Comparison of ENCODE assay signal across 1 cellular context in the genomic region with DNA sequence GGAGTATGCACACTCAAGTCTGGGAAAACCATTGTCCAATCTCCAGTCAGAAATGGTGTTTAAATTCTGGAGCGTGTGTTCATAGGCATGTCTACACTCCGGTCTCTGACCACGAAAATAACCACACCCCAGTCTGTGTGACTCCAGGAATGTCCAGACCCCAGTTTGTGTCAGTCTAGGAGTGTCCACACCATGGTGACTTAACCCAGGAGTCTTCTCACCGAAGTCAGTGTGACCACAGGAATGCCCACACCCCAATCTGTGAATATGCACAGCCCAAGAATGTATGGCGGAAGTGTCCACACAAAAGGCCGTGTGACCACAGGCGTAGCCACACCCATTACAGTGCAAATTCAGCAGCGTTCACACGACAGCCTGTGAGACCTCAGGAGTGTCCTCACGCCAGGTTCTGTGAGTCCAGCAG.
TF ChIP-seq lines count a peak whose summit lies in the region.

No MANE protein-coding gene starts in this region.

TF ChIP-seq in K562, 482 proteins besides CTCF, POLR2A, EP300 and RAD21 (continued from another document and continues in another):
- TF ChIP-seq, protein P1, sequence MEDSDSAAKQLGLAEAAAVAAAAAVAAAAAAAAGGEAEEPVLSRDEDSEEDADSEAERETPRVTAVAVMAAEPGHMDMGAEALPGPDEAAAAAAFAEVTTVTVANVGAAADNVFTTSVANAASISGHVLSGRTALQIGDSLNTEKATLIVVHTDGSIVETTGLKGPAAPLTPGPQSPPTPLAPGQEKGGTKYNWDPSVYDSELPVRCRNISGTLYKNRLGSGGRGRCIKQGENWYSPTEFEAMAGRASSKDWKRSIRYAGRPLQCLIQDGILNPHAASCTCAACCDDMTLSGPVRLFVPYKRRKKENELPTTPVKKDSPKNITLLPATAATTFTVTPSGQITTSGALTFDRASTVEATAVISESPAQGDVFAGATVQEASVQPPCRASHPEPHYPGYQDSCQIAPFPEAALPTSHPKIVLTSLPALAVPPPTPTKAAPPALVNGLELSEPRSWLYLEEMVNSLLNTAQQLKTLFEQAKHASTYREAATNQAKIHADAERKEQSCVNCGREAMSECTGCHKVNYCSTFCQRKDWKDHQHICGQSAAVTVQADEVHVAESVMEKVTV (CRISPR knock-in tag; IDR thresholded peaks at IDR 0.05): no peak
- no peak for TF ChIP-seq BRD4 (IDR thresholded peaks at IDR 0.05)
- peak; percentile 23; the same call in 1 of the 2 replicates for TF ChIP-seq CTBP1 (IDR thresholded peaks at IDR 0.05; ENCODE audit: borderline replicate concordance)
- TF ChIP-seq, protein P2, sequence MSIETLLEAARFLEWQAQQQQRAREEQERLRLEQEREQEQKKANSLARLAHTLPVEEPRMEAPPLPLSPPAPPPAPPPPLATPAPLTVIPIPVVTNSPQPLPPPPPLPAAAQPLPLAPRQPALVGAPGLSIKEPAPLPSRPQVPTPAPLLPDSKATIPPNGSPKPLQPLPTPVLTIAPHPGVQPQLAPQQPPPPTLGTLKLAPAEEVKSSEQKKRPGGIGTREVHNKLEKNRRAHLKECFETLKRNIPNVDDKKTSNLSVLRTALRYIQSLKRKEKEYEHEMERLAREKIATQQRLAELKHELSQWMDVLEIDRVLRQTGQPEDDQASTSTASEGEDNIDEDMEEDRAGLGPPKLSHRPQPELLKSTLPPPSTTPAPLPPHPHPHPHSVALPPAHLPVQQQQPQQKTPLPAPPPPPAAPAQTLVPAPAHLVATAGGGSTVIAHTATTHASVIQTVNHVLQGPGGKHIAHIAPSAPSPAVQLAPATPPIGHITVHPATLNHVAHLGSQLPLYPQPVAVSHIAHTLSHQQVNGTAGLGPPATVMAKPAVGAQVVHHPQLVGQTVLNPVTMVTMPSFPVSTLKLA (conservative IDR thresholded peaks at IDR 0.05): 0 out of 4 replicates have a peak, but pooled peaks of 1 of the 2 experiments have one; percentile 31
- TF ChIP-seq MYBL2 (IDR thresholded peaks at IDR 0.05; ENCODE audit: low read depth): no peak
- TF ChIP-seq MYBL2 (CRISPR knock-in tag; IDR thresholded peaks at IDR 0.05; ENCODE audit: borderline replicate concordance): no peak
- 0 out of 4 replicates have a peak, but pooled peaks of 1 of the 2 experiments have one; percentile 30 for TF ChIP-seq HDAC1 (IDR thresholded peaks at IDR 0.05)
- peak; percentile 34; the same call in 1 of the 2 replicates for TF ChIP-seq BHLHE40 (IDR thresholded peaks at IDR 0.05; ENCODE audit: low read length)
- no peak for TF ChIP-seq ZNF134 (CRISPR knock-in tag; conservative IDR thresholded peaks at IDR 0.05)
- TF ChIP-seq, protein P3, sequence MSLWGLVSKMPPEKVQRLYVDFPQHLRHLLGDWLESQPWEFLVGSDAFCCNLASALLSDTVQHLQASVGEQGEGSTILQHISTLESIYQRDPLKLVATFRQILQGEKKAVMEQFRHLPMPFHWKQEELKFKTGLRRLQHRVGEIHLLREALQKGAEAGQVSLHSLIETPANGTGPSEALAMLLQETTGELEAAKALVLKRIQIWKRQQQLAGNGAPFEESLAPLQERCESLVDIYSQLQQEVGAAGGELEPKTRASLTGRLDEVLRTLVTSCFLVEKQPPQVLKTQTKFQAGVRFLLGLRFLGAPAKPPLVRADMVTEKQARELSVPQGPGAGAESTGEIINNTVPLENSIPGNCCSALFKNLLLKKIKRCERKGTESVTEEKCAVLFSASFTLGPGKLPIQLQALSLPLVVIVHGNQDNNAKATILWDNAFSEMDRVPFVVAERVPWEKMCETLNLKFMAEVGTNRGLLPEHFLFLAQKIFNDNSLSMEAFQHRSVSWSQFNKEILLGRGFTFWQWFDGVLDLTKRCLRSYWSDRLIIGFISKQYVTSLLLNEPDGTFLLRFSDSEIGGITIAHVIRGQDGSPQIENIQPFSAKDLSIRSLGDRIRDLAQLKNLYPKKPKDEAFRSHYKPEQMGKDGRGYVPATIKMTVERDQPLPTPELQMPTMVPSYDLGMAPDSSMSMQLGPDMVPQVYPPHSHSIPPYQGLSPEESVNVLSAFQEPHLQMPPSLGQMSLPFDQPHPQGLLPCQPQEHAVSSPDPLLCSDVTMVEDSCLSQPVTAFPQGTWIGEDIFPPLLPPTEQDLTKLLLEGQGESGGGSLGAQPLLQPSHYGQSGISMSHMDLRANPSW (CRISPR knock-in tag; IDR thresholded peaks at IDR 0.05): no peak
- 0 out of 2 replicates have a peak, but pooled peaks have one; percentile 46 for TF ChIP-seq ELF1 (tag; IDR thresholded peaks at IDR 0.05)
- TF ChIP-seq, protein P4, sequence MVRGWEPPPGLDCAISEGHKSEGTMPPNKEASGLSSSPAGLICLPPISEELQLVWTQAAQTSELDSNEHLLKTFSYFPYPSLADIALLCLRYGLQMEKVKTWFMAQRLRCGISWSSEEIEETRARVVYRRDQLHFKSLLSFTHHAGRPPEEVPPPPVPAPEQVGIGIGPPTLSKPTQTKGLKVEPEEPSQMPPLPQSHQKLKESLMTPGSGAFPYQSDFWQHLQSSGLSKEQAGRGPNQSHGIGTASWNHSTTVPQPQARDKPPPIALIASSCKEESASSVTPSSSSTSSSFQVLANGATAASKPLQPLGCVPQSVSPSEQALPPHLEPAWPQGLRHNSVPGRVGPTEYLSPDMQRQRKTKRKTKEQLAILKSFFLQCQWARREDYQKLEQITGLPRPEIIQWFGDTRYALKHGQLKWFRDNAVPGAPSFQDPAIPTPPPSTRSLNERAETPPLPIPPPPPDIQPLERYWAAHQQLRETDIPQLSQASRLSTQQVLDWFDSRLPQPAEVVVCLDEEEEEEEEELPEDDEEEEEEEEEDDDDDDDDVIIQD (CRISPR knock-in tag; IDR thresholded peaks at IDR 0.05): no peak
- peak; percentile 35; the same call in 1 of the 2 replicates for TF ChIP-seq SPI1 (IDR thresholded peaks at IDR 0.05; ENCODE audit: borderline replicate concordance, low read depth, low read length)
- TF ChIP-seq, protein P5, sequence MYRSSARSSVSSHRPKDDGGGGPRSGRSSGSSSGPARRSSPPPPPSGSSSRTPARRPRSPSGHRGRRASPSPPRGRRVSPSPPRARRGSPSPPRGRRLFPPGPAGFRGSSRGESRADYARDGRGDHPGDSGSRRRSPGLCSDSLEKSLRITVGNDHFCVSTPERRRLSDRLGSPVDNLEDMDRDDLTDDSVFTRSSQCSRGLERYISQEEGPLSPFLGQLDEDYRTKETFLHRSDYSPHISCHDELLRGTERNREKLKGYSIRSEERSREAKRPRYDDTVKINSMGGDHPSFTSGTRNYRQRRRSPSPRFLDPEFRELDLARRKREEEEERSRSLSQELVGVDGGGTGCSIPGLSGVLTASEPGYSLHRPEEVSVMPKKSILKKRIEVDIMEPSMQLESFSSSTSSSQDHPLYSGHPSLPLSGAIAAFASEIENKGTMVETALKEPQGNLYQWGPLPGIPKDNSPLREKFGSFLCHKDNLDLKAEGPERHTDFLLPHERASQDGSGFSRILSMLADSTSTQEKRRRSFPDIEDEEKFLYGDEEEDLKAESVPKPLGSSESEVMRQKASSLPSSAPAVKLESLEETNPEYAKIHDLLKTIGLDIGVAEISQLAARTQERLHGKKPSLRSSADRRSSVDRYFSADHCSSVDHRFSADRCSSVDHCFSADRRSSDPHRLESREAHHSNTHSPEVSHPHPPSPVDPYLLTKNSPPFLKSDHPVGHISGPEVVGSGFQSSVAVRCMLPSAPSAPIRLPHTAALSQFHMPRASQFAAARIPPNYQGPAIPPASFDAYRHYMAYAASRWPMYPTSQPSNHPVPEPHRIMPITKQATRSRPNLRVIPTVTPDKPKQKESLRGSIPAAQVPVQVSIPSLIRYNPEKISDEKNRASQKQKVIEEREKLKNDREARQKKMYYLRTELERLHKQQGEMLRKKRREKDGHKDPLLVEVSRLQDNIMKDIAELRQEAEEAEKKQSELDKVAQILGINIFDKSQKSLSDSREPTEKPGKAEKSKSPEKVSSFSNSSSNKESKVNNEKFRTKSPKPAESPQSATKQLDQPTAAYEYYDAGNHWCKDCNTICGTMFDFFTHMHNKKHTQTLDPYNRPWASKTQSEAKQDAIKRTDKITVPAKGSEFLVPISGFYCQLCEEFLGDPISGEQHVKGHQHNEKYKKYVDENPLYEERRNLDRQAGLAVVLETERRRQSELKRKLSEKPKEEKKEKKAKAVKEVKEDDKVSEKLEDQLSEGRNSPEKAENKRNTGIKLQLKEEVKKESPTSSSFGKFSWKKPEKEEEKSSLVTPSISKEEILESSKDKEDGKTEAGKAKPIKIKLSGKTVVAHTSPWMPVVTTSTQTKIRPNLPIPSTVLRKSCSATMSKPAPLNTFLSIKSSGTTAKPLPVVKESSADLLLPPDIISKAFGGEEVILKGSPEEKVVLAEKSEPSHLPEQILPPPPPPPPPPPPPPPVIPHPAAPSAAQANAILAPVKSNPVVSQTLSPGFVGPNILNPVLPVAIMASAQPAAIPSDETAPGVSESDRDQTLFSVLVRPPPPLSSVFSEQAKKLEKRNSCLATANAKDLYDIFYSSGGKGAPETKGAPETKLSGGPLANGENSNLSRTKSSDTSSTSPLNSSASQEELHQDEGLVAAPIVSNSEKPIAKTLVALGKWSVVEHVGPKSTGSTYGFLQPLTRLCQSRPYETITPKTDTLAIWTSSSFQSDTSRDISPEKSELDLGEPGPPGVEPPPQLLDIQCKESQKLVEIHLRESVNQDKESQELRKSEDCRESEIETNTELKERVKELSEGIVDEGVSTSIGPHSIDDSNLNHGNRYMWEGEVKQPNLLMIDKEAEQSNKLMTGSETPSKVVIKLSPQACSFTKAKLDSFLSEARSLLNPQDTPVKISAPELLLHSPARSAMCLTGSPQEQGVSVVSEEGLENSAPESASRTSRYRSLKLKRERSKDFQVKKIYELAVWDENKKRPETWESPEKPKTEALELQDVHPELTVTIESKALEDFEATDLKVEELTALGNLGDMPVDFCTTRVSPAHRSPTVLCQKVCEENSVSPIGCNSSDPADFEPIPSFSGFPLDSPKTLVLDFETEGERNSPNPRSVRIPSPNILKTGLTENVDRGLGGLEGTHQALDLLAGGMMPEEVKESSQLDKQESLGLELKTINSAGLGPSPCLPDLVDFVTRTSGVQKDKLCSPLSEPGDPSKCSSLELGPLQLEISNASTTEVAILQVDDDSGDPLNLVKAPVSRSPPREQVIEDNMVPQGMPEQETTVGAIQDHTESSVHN (IDR thresholded peaks at IDR 0.05; ENCODE audit: borderline replicate concordance in 1 of 2, low read depth in 1 of 2): peak in 1 of 2 experiments; percentile 48; a peak in 1 of 4 replicates
- TF ChIP-seq, protein P6, sequence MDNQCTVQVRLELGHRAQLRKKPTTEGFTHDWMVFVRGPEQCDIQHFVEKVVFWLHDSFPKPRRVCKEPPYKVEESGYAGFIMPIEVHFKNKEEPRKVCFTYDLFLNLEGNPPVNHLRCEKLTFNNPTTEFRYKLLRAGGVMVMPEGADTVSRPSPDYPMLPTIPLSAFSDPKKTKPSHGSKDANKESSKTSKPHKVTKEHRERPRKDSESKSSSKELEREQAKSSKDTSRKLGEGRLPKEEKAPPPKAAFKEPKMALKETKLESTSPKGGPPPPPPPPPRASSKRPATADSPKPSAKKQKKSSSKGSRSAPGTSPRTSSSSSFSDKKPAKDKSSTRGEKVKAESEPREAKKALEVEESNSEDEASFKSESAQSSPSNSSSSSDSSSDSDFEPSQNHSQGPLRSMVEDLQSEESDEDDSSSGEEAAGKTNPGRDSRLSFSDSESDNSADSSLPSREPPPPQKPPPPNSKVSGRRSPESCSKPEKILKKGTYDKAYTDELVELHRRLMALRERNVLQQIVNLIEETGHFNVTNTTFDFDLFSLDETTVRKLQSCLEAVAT (IDR thresholded peaks at IDR 0.05): peak in 1 of 2 experiments; percentile 88; a peak in 2 of 4 replicates
- 0 out of 2 replicates have a peak, but pooled peaks have one; percentile 31 for TF ChIP-seq DPF2 (IDR thresholded peaks at IDR 0.05)
- TF ChIP-seq CBFB (CRISPR knock-in tag; IDR thresholded peaks at IDR 0.05): peak; percentile 58; the same call in 1 of the 2 replicates
- peak; percentile 22; the same call in 1 of the 2 replicates for TF ChIP-seq GABPB1 (CRISPR knock-in tag; IDR thresholded peaks at IDR 0.05)
- TF ChIP-seq, protein P7, sequence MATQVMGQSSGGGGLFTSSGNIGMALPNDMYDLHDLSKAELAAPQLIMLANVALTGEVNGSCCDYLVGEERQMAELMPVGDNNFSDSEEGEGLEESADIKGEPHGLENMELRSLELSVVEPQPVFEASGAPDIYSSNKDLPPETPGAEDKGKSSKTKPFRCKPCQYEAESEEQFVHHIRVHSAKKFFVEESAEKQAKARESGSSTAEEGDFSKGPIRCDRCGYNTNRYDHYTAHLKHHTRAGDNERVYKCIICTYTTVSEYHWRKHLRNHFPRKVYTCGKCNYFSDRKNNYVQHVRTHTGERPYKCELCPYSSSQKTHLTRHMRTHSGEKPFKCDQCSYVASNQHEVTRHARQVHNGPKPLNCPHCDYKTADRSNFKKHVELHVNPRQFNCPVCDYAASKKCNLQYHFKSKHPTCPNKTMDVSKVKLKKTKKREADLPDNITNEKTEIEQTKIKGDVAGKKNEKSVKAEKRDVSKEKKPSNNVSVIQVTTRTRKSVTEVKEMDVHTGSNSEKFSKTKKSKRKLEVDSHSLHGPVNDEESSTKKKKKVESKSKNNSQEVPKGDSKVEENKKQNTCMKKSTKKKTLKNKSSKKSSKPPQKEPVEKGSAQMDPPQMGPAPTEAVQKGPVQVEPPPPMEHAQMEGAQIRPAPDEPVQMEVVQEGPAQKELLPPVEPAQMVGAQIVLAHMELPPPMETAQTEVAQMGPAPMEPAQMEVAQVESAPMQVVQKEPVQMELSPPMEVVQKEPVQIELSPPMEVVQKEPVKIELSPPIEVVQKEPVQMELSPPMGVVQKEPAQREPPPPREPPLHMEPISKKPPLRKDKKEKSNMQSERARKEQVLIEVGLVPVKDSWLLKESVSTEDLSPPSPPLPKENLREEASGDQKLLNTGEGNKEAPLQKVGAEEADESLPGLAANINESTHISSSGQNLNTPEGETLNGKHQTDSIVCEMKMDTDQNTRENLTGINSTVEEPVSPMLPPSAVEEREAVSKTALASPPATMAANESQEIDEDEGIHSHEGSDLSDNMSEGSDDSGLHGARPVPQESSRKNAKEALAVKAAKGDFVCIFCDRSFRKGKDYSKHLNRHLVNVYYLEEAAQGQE (CRISPR knock-in tag; IDR thresholded peaks at IDR 0.05; ENCODE audit: low read depth): no peak
- peak; percentile 34; the same call in 1 of the 2 replicates for TF ChIP-seq ETV5 (CRISPR knock-in tag; IDR thresholded peaks at IDR 0.05; ENCODE audit: low read depth)
- no peak for TF ChIP-seq NBN (IDR thresholded peaks at IDR 0.05; ENCODE audit: low read depth)
- TF ChIP-seq NFE2 (IDR thresholded peaks at IDR 0.05; ENCODE audit: low read depth): peak; percentile 54; the same call in 1 of the 2 replicates
- TF ChIP-seq, protein P8, sequence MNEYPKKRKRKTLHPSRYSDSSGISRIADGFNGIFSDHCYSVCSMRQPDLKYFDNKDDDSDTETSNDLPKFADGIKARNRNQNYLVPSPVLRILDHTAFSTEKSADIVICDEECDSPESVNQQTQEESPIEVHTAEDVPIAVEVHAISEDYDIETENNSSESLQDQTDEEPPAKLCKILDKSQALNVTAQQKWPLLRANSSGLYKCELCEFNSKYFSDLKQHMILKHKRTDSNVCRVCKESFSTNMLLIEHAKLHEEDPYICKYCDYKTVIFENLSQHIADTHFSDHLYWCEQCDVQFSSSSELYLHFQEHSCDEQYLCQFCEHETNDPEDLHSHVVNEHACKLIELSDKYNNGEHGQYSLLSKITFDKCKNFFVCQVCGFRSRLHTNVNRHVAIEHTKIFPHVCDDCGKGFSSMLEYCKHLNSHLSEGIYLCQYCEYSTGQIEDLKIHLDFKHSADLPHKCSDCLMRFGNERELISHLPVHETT (CRISPR knock-in tag; conservative IDR thresholded peaks at IDR 0.05 in 1 of 2, IDR thresholded peaks at IDR 0.05 in 1 of 2): peak in 1 of 2 experiments; percentile 36; a peak in 1 of 4 replicates
- peak; percentile 90; the same call in 1 of the 2 replicates for TF ChIP-seq ESRRA (IDR thresholded peaks at IDR 0.05; ENCODE audit: borderline replicate concordance, low read depth)
- TF ChIP-seq ARID1B (IDR thresholded peaks at IDR 0.05): peak; percentile 36; the same call in 1 of the 2 replicates
- TF ChIP-seq, protein P9, sequence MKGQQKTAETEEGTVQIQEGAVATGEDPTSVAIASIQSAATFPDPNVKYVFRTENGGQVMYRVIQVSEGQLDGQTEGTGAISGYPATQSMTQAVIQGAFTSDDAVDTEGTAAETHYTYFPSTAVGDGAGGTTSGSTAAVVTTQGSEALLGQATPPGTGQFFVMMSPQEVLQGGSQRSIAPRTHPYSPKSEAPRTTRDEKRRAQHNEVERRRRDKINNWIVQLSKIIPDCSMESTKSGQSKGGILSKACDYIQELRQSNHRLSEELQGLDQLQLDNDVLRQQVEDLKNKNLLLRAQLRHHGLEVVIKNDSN (CRISPR knock-in tag; IDR thresholded peaks at IDR 0.05): 0 out of 2 replicates have a peak, but pooled peaks have one; percentile 32
